ENCODE assay signal across 1 cellular context in genomic region chr3:187875868-187876267, GRCh38.
TF ChIP-seq lines count a peak whose summit lies in the region.

No MANE protein-coding gene starts in this region.

TF ChIP-seq in SK-N-SH, 30 proteins besides CTCF, POLR2A, EP300 and RAD21 (continued from another document):
- no peak for TF ChIP-seq USF1 (IDR thresholded peaks at IDR 0.05; ENCODE audit: borderline replicate concordance, low read depth)
